ENCODE assay signal across 11 cellular contexts in genomic region chr21:45224189-45224938, GRCh38.
DNase-seq lines count a peak whose midpoint lies in the region; ATAC-seq and TF ChIP-seq lines count a peak whose summit lies in the region.
"Had no signal": no experiment of that assay in that cellular context is flagged by ENCODE, and none has a peak within 500 bp of the region (broad histone marks: within the 10 kb centered on the region; RNA-seq: fewer than 3 reads in every experiment).

No MANE protein-coding gene starts in this region.

- no peaks in the 10 kb centered on the region for H3K9me3 Mint-ChIP-seq in activated T-helper 1 cell treated with anti-CD3 and anti-CD28 coated beads, Interleukin-12 subunit alpha, Interleukin-12 subunit beta, Interleukin-2, Interleukin-4 antibody, amounts not matched to agents 30 ng/mL and 10 ng/mL and 1 ng/mL, durations not matched to agents 14 hours and 24 hours and 36 hours
- H3K9me3 Mint-ChIP-seq in central memory CD8-positive, alpha-beta T cell = no peaks in the 10 kb centered on the region
- H3K9me3 Mint-ChIP-seq in stimulated activated effector memory CD8-positive, alpha-beta T cell treated with anti-CD3 and anti-CD28 coated beads, Interleukin-12 subunit alpha, Interleukin-12 subunit beta, amount 100 ng/mL, for 72 hours = no peaks in the 10 kb centered on the region
- no peaks in the 10 kb centered on the region for H3K9me3 Mint-ChIP-seq in WTC11

- POLR2A ChIA-PET in WTC11 (lab: Charles Lee) = no interaction called here

- DNase-seq in activated T-helper 1 cell treated with Interleukin-2 at 50 U/mL for 16 hours (ENCODE audit: low read depth) = peak; percentile 36
- DNase-seq in activated T-helper 1 cell treated with anti-CD3 and anti-CD28 coated beads, Interleukin-12 subunit alpha, Interleukin-12 subunit beta, Interleukin-2, Interleukin-4 antibody, amounts not matched to agents 30 ng/mL and 10 ng/mL and 1 ng/mL, durations not matched to agents 14 hours and 24 hours and 36 hours (ENCODE audit: low spot score) = no peak
- DNase-seq in activated CD4-positive, alpha-beta T cell treated with anti-CD3 and anti-CD28 coated beads for 4 hours = peak; percentile 25 to 53
- peak; percentile 41 to 81 for DNase-seq in central memory CD8-positive, alpha-beta T cell (ENCODE audit: low spot score in 2 of 2)
- DNase-seq in stimulated activated effector memory CD8-positive, alpha-beta T cell treated with anti-CD3 and anti-CD28 coated beads, Interleukin-12 subunit alpha, Interleukin-12 subunit beta, amount 100 ng/mL, for 72 hours (ENCODE audit: low spot score in 2 of 2) = no peak
- DNase-seq in mesenteric fat pad (ENCODE audit: low spot score) = no peak
- no peak for DNase-seq in WTC11 (ENCODE audit: low spot score)
- DNase-seq: GF-D8, HCEC 1CT, NCI-H774 had no signal

- no peak for TF ChIP-seq CTCF in WTC11 (IDR thresholded peaks at IDR 0.05)

- CTCF ChIA-PET in WTC11 (lab: Charles Lee) = interaction anchor here (0.9 to 1.2 kb wide), 3 partner anchors 84 to 87 kb away, joined by 3 to 4 read pairs (median 4); no protein-coding TSS in a partner anchor

- intact Hi-C loops in activated T-helper 1 cell treated with anti-CD3 and anti-CD28 coated beads, Interleukin-12 subunit alpha, Interleukin-12 subunit beta, Interleukin-2, Interleukin-4 antibody, amounts not matched to agents 30 ng/mL and 10 ng/mL and 1 ng/mL, durations not matched to agents 14 hours and 24 hours and 36 hours (cut with micrococcal nuclease) = no loop called here

- ATAC-seq in central memory CD8-positive, alpha-beta T cell (replicated peaks; ENCODE audit: extremely low read depth, poor library complexity, severe bottlenecking) = peak; percentile 73
- ATAC-seq in stimulated activated effector memory CD8-positive, alpha-beta T cell treated with anti-CD3 and anti-CD28 coated beads, Interleukin-12 subunit alpha, Interleukin-12 subunit beta, amount 100 ng/mL, for 72 hours = peak; percentile 51
- ATAC-seq in GM18520 (IDR thresholded peaks at IDR 0.05; ENCODE audit: unreplicated experiment) (no peak), WTC11 (no peak)

- H3K4me1 Mint-ChIP-seq in activated T-helper 1 cell treated with anti-CD3 and anti-CD28 coated beads, Interleukin-12 subunit alpha, Interleukin-12 subunit beta, Interleukin-2, Interleukin-4 antibody, amounts not matched to agents 30 ng/mL and 10 ng/mL and 1 ng/mL, durations not matched to agents 14 hours and 24 hours and 36 hours (ENCODE audit: low read depth) = peaks cover 34% of the 10 kb centered on the region
- peaks cover 53% of the 10 kb centered on the region for H3K4me1 Mint-ChIP-seq in central memory CD8-positive, alpha-beta T cell
- peaks cover 62% of the 10 kb centered on the region for H3K4me1 Mint-ChIP-seq in stimulated activated effector memory CD8-positive, alpha-beta T cell treated with anti-CD3 and anti-CD28 coated beads, Interleukin-12 subunit alpha, Interleukin-12 subunit beta, amount 100 ng/mL, for 72 hours
- H3K4me1 Mint-ChIP-seq in WTC11 = peaks cover 10% of the 10 kb centered on the region; the same call in 1 of the 2 replicates

- no peak overlapping the region for H3K27ac Mint-ChIP-seq in activated T-helper 1 cell treated with anti-CD3 and anti-CD28 coated beads, Interleukin-12 subunit alpha, Interleukin-12 subunit beta, Interleukin-2, Interleukin-4 antibody, amounts not matched to agents 30 ng/mL and 10 ng/mL and 1 ng/mL, durations not matched to agents 14 hours and 24 hours and 36 hours
- H3K27ac Mint-ChIP-seq in central memory CD8-positive, alpha-beta T cell (ENCODE audit: low read depth) = peak overlapping the region; percentile 99
- peak overlapping the region; percentile 80 for H3K27ac Mint-ChIP-seq in stimulated activated effector memory CD8-positive, alpha-beta T cell treated with anti-CD3 and anti-CD28 coated beads, Interleukin-12 subunit alpha, Interleukin-12 subunit beta, amount 100 ng/mL, for 72 hours
- H3K27ac Mint-ChIP-seq in WTC11 = no peak overlapping the region; the same call in 1 of the 2 replicates

- no peaks in the 10 kb centered on the region for H3K27me3 Mint-ChIP-seq in activated T-helper 1 cell treated with anti-CD3 and anti-CD28 coated beads, Interleukin-12 subunit alpha, Interleukin-12 subunit beta, Interleukin-2, Interleukin-4 antibody, amounts not matched to agents 30 ng/mL and 10 ng/mL and 1 ng/mL, durations not matched to agents 14 hours and 24 hours and 36 hours (ENCODE audit: insufficient read depth)
- H3K27me3 Mint-ChIP-seq in central memory CD8-positive, alpha-beta T cell = no peaks in the 10 kb centered on the region
- no peaks in the 10 kb centered on the region; the same call in 1 of the 2 replicates for H3K27me3 Mint-ChIP-seq in WTC11 (ENCODE audit: low read depth)

- H3K36me3 Mint-ChIP-seq in activated T-helper 1 cell treated with anti-CD3 and anti-CD28 coated beads, Interleukin-12 subunit alpha, Interleukin-12 subunit beta, Interleukin-2, Interleukin-4 antibody, amounts not matched to agents 30 ng/mL and 10 ng/mL and 1 ng/mL, durations not matched to agents 14 hours and 24 hours and 36 hours (ENCODE audit: low read depth) = peaks cover 14% of the 10 kb centered on the region
- peaks cover 23% of the 10 kb centered on the region for H3K36me3 Mint-ChIP-seq in central memory CD8-positive, alpha-beta T cell (ENCODE audit: insufficient read depth)
- peaks cover 18% of the 10 kb centered on the region for H3K36me3 Mint-ChIP-seq in stimulated activated effector memory CD8-positive, alpha-beta T cell treated with anti-CD3 and anti-CD28 coated beads, Interleukin-12 subunit alpha, Interleukin-12 subunit beta, amount 100 ng/mL, for 72 hours
- no peaks in the 10 kb centered on the region for H3K36me3 Mint-ChIP-seq in WTC11

- H3K4me3 Mint-ChIP-seq in activated T-helper 1 cell treated with anti-CD3 and anti-CD28 coated beads, Interleukin-12 subunit alpha, Interleukin-12 subunit beta, Interleukin-2, Interleukin-4 antibody, amounts not matched to agents 30 ng/mL and 10 ng/mL and 1 ng/mL, durations not matched to agents 14 hours and 24 hours and 36 hours = no peak overlapping the region
- peak overlapping the region; percentile 79 for H3K4me3 Mint-ChIP-seq in central memory CD8-positive, alpha-beta T cell
- peak overlapping the region; percentile 62 for H3K4me3 Mint-ChIP-seq in stimulated activated effector memory CD8-positive, alpha-beta T cell treated with anti-CD3 and anti-CD28 coated beads, Interleukin-12 subunit alpha, Interleukin-12 subunit beta, amount 100 ng/mL, for 72 hours
- no peak overlapping the region for H3K4me3 Mint-ChIP-seq in WTC11

TF ChIP-seq in WTC11, 78 proteins besides CTCF, POLR2A, EP300 and RAD21:
- TF ChIP-seq ZBTB21 (CRISPR knock-in tag; IDR thresholded peaks at IDR 0.05; ENCODE audit: borderline replicate concordance) (no peak), EMX1 (CRISPR knock-in tag; IDR thresholded peaks at IDR 0.05) (no peak), AR (CRISPR knock-in tag; IDR thresholded peaks at IDR 0.05) (no peak), IRF1 (CRISPR knock-in tag; IDR thresholded peaks at IDR 0.05) (no peak), TEAD4 (CRISPR knock-in tag; IDR thresholded peaks at IDR 0.05) (no peak), KAT7 (CRISPR knock-in tag; IDR thresholded peaks at IDR 0.05; ENCODE audit: borderline replicate concordance) (no peak), SMAD4 (CRISPR knock-in tag; IDR thresholded peaks at IDR 0.05) (no peak)

Comparison
In these comparisons a context has a peak if more than half of its experiments do, and no peak if none do; other contexts are left out.
1. DNase-seq: peak in activated T-helper 1 cell treated with Interleukin-2 at 50 U/mL for 16 hours (single experiment), activated CD4-positive, alpha-beta T cell treated with anti-CD3 and anti-CD28 coated beads for 4 hours (2 of 2) and central memory CD8-positive, alpha-beta T cell (2 of 2); none in activated T-helper 1 cell treated with anti-CD3 and anti-CD28 coated beads, Interleukin-12 subunit alpha, Interleukin-12 subunit beta, Interleukin-2, Interleukin-4 antibody, amounts not matched to agents 30 ng/mL and 10 ng/mL and 1 ng/mL, durations not matched to agents 14 hours and 24 hours and 36 hours (single experiment), stimulated activated effector memory CD8-positive, alpha-beta T cell treated with anti-CD3 and anti-CD28 coated beads, Interleukin-12 subunit alpha, Interleukin-12 subunit beta, amount 100 ng/mL, for 72 hours (0 of 2), mesenteric fat pad (single experiment) and WTC11 (single experiment).
2. H3K27ac Mint-ChIP-seq: peak in central memory CD8-positive, alpha-beta T cell (single experiment) and stimulated activated effector memory CD8-positive, alpha-beta T cell treated with anti-CD3 and anti-CD28 coated beads, Interleukin-12 subunit alpha, Interleukin-12 subunit beta, amount 100 ng/mL, for 72 hours (single experiment); none in activated T-helper 1 cell treated with anti-CD3 and anti-CD28 coated beads, Interleukin-12 subunit alpha, Interleukin-12 subunit beta, Interleukin-2, Interleukin-4 antibody, amounts not matched to agents 30 ng/mL and 10 ng/mL and 1 ng/mL, durations not matched to agents 14 hours and 24 hours and 36 hours (single experiment) and WTC11 (single experiment).
3. H3K4me3 Mint-ChIP-seq: peak in central memory CD8-positive, alpha-beta T cell (single experiment) and stimulated activated effector memory CD8-positive, alpha-beta T cell treated with anti-CD3 and anti-CD28 coated beads, Interleukin-12 subunit alpha, Interleukin-12 subunit beta, amount 100 ng/mL, for 72 hours (single experiment); none in activated T-helper 1 cell treated with anti-CD3 and anti-CD28 coated beads, Interleukin-12 subunit alpha, Interleukin-12 subunit beta, Interleukin-2, Interleukin-4 antibody, amounts not matched to agents 30 ng/mL and 10 ng/mL and 1 ng/mL, durations not matched to agents 14 hours and 24 hours and 36 hours (single experiment) and WTC11 (single experiment).
4. ATAC-seq: peak in central memory CD8-positive, alpha-beta T cell (single experiment) and stimulated activated effector memory CD8-positive, alpha-beta T cell treated with anti-CD3 and anti-CD28 coated beads, Interleukin-12 subunit alpha, Interleukin-12 subunit beta, amount 100 ng/mL, for 72 hours (single experiment); none in GM18520 (single experiment) and WTC11 (single experiment).